Comparison of ENCODE assay signal across 18 cellular contexts in genomic region chr4:41129936-41130440, GRCh38.
DNase-seq lines count a peak whose midpoint lies in the region; TF ChIP-seq lines count a peak whose summit lies in the region.
"Had no signal": no experiment of that assay in that cellular context is flagged by ENCODE, and none has a peak within 500 bp of the region (broad histone marks: within the 10 kb centered on the region; RNA-seq: fewer than 3 reads in every experiment).

No MANE protein-coding gene starts in this region.

- no peak overlapping the region for H4K5ac ChIP-seq in mesendoderm (ENCODE audit: low read length)

- DNase-seq in NCI-H69 (lab: John Stamatoyannopoulos, UW) (peak; percentile 38), chondrocyte (ENCODE audit: low spot score) (no peak), mesendoderm (no peak), progenitor cell of endocrine pancreas (ENCODE audit: low spot score, unreplicated experiment) (no peak), NCI-H2107 treated with DMSO at 0.1 percent for 48 hours (lab: John Stamatoyannopoulos, UW; ENCODE audit: unreplicated experiment) (no peak), A172 (ENCODE audit: low spot score) (no peak), head of caudate nucleus (no peak), endothelial cell (ENCODE audit: low spot score) (no peak)
- DNase-seq: CD8-positive, alpha-beta T cell; DMS 273 treated with DMSO at 0.1 percent for 48 hours; H7; NCI-H1105; NCI-H1436 treated with DMSO at 0.1 percent for 48 hours; NCI-H187 treated with DMSO at 0.1 percent for 48 hours; PC-9; Right ventricle myocardium superior had no signal

- no peak overlapping the region for H2BK120ac ChIP-seq in mesendoderm (ENCODE audit: low read depth, low read length)

- no peak overlapping the region for H3K4me3 Mint-ChIP-seq in chondrocyte (ENCODE audit: unreplicated experiment)
- H3K4me3 Mint-ChIP-seq in progenitor cell of endocrine pancreas (ENCODE audit: low read depth), result no peak overlapping the region
- no peak overlapping the region for H3K4me3 Mint-ChIP-seq in endothelial cell (ENCODE audit: unreplicated experiment)
- H3K4me3 Mint-ChIP-seq: B cell; CD8-positive, alpha-beta T cell had no signal

- H3K27ac Mint-ChIP-seq in chondrocyte (ENCODE audit: unreplicated experiment) (peak overlapping the region; percentile 42), progenitor cell of endocrine pancreas (peak overlapping the region; percentile 62), endothelial cell (ENCODE audit: unreplicated experiment) (no peak overlapping the region)
- H3K27ac Mint-ChIP-seq: B cell; CD8-positive, alpha-beta T cell had no signal

- 100% methylated on average over 1 of the region's 6 CpGs for WGBS in mesendoderm (ENCODE audit: extremely low coverage, insufficient coverage, low lambda C conversion rate)

- H3K27me3 Mint-ChIP-seq in chondrocyte (ENCODE audit: low read depth), result no peaks in the 10 kb centered on the region
- H3K27me3 Mint-ChIP-seq in progenitor cell of endocrine pancreas, result peaks cover 6% of the 10 kb centered on the region
- no peaks in the 10 kb centered on the region for H3K27me3 Mint-ChIP-seq in endothelial cell (ENCODE audit: unreplicated experiment)
- H3K27me3 Mint-ChIP-seq: B cell had no signal

- no peaks in the 10 kb centered on the region for H3K79me1 ChIP-seq in mesendoderm (ENCODE audit: low read length)

- H3K79me2 ChIP-seq in mesendoderm (ENCODE audit: control insufficient read depth, insufficient read depth, low read length), result no peaks in the 10 kb centered on the region

- no peak overlapping the region for H3K56ac ChIP-seq in mesendoderm (ENCODE audit: low read length)

- no peaks in the 10 kb centered on the region for H3K36me3 ChIP-seq in mesendoderm (ENCODE audit: control insufficient read depth, insufficient read depth, low read length)
- H3K36me3 ChIP-seq: SJSA1 had no signal

- H3K4me3 ChIP-seq in mesendoderm (ENCODE audit: low read length), result no peak overlapping the region
- H3K4me3 ChIP-seq: PC-9, SJSA1 had no signal

- H2BK5ac ChIP-seq in mesendoderm (ENCODE audit: low read length), result no peak overlapping the region

- no peak overlapping the region for H3K27ac ChIP-seq in mesendoderm (ENCODE audit: low read depth, low read length)
- H3K27ac ChIP-seq: PC-9, SJSA1 had no signal

- no peak for TF ChIP-seq CTCF in chondrocyte (IDR thresholded peaks at IDR 0.05)
- no peak for TF ChIP-seq CTCF in progenitor cell of endocrine pancreas (IDR thresholded peaks at IDR 0.05; ENCODE audit: unreplicated experiment)
- TF ChIP-seq CTCF in endothelial cell (IDR thresholded peaks at IDR 0.05; ENCODE audit: unreplicated experiment), result no peak

- H4K8ac ChIP-seq in mesendoderm (ENCODE audit: low read depth, low read length), result no peak overlapping the region

- intact Hi-C loops in head of caudate nucleus (cut with DNase I), result no loop called here

- H3K23ac ChIP-seq in mesendoderm (ENCODE audit: low read length), result no peak overlapping the region

- no peak overlapping the region for H2BK15ac ChIP-seq in mesendoderm (replicated peaks; ENCODE audit: low read depth)

- peaks cover 17% of the 10 kb centered on the region for H3K4me1 ChIP-seq in mesendoderm (ENCODE audit: control insufficient read depth, low read depth, low read length)

- no peak overlapping the region for H3K4ac ChIP-seq in mesendoderm (ENCODE audit: low read depth, low read length)

- H3K4me1 Mint-ChIP-seq in chondrocyte (ENCODE audit: low read depth) (peaks cover 76% of the 10 kb centered on the region), progenitor cell of endocrine pancreas (ENCODE audit: low read depth) (peaks cover 54% of the 10 kb centered on the region), endothelial cell (ENCODE audit: unreplicated experiment) (peaks cover 32% of the 10 kb centered on the region)
- H3K4me1 Mint-ChIP-seq: B cell had no signal

- H3K36me3 Mint-ChIP-seq in chondrocyte (ENCODE audit: low read depth), result peaks cover 2% of the 10 kb centered on the region
- no peaks in the 10 kb centered on the region for H3K36me3 Mint-ChIP-seq in progenitor cell of endocrine pancreas (ENCODE audit: insufficient read depth)
- H3K36me3 Mint-ChIP-seq in endothelial cell (ENCODE audit: low read depth, unreplicated experiment), result peaks cover 6% of the 10 kb centered on the region
- H3K36me3 Mint-ChIP-seq: CD8-positive, alpha-beta T cell had no signal

- no peak overlapping the region for H2AK5ac ChIP-seq in mesendoderm (ENCODE audit: low read length)

- H3K9me3 Mint-ChIP-seq in chondrocyte (ENCODE audit: low read depth) (peaks cover 4% of the 10 kb centered on the region), progenitor cell of endocrine pancreas (ENCODE audit: low read depth) (no peaks in the 10 kb centered on the region), endothelial cell (ENCODE audit: unreplicated experiment) (no peaks in the 10 kb centered on the region)
- H3K9me3 Mint-ChIP-seq: CD8-positive, alpha-beta T cell had no signal

- H3K27me3 ChIP-seq in mesendoderm (ENCODE audit: insufficient read depth, low read length, poor library complexity), result no peaks in the 10 kb centered on the region
- H3K27me3 ChIP-seq: SJSA1 had no signal

- peak overlapping the region; percentile 34 for H3K18ac ChIP-seq in mesendoderm (ENCODE audit: low read length)

- H3K9ac ChIP-seq in mesendoderm (ENCODE audit: low read length), result no peak overlapping the region

- H3K4me2 ChIP-seq in mesendoderm (ENCODE audit: low read length), result no peak overlapping the region
- H3K4me2 ChIP-seq: PC-9 had no signal
